8 cellular contexts compared by ENCODE assay signal in genomic region chr19:38634757-38635482, GRCh38.
DNase-seq lines count a peak whose midpoint lies in the region; ATAC-seq lines count a peak whose summit lies in the region.

No MANE protein-coding gene starts in this region.

- peaks cover 25 to 26% of the 10 kb centered on the region in 2 donors for H3K4me1 Mint-ChIP-seq in effector memory CD8-positive, alpha-beta T cell (ENCODE audit: low read depth in 2 of 2)
- peaks cover 28% of the 10 kb centered on the region for H3K4me1 Mint-ChIP-seq in stimulated activated effector memory CD8-positive, alpha-beta T cell treated with anti-CD3 and anti-CD28 coated beads, Interleukin-12 subunit alpha, Interleukin-12 subunit beta, amount 100 ng/mL, for 72 hours

- no peaks in the 10 kb centered on the region for H3K27me3 Mint-ChIP-seq in effector memory CD8-positive, alpha-beta T cell

- peak overlapping the region; percentile 71 to 75 for H3K4me3 Mint-ChIP-seq in effector memory CD8-positive, alpha-beta T cell
- peak overlapping the region; percentile 45 for H3K4me3 Mint-ChIP-seq in stimulated activated effector memory CD8-positive, alpha-beta T cell treated with anti-CD3 and anti-CD28 coated beads, Interleukin-12 subunit alpha, Interleukin-12 subunit beta, amount 100 ng/mL, for 72 hours

- peak; percentile 44 to 72 (median 58) for DNase-seq in activated CD4-positive, CD25-positive, alpha-beta regulatory T cell (lab: John Stamatoyannopoulos, UW)
- DNase-seq in NCI-H748 (lab: John Stamatoyannopoulos, UW; ENCODE audit: unreplicated experiment) = peak; percentile 55
- peak; percentile 40 to 51 for DNase-seq in activated CD8-positive, alpha-beta memory T cell treated with anti-CD3 and anti-CD28 coated beads for 4 hours (ENCODE audit: low read depth in 2 of 2)
- peak; percentile 74 for DNase-seq in effector memory CD8-positive, alpha-beta T cell
- DNase-seq in middle frontal gyrus (ENCODE audit: extremely low spot score, low spot score) = peak; percentile 49
- DNase-seq in stimulated activated effector memory CD8-positive, alpha-beta T cell treated with anti-CD3 and anti-CD28 coated beads, Interleukin-12 subunit alpha, Interleukin-12 subunit beta, amount 100 ng/mL, for 72 hours (ENCODE audit: low spot score in 2 of 2) = peak; percentile 78 to 90

- no peak for ATAC-seq in activated CD4-positive, CD25-positive, alpha-beta regulatory T cell treated with anti-CD3 and anti-CD28 coated beads, Interleukin-2, amount 50 U/mL, for 24 hours
- no peak for ATAC-seq in effector memory CD8-positive, alpha-beta T cell (replicated peaks)
- ATAC-seq in stimulated activated effector memory CD8-positive, alpha-beta T cell treated with anti-CD3 and anti-CD28 coated beads, Interleukin-12 subunit alpha, Interleukin-12 subunit beta, amount 100 ng/mL, for 72 hours = peak; percentile 22
- no peak for ATAC-seq in GM19351 (IDR thresholded peaks at IDR 0.05; ENCODE audit: unreplicated experiment)

- H3K36me3 Mint-ChIP-seq in effector memory CD8-positive, alpha-beta T cell (ENCODE audit: insufficient read depth) = peaks cover 40% of the 10 kb centered on the region
- H3K36me3 Mint-ChIP-seq in stimulated activated effector memory CD8-positive, alpha-beta T cell treated with anti-CD3 and anti-CD28 coated beads, Interleukin-12 subunit alpha, Interleukin-12 subunit beta, amount 100 ng/mL, for 72 hours = peaks cover 71% of the 10 kb centered on the region

- peak overlapping the region; percentile 93 to 96 for H3K27ac Mint-ChIP-seq in effector memory CD8-positive, alpha-beta T cell
- H3K27ac Mint-ChIP-seq in stimulated activated effector memory CD8-positive, alpha-beta T cell treated with anti-CD3 and anti-CD28 coated beads, Interleukin-12 subunit alpha, Interleukin-12 subunit beta, amount 100 ng/mL, for 72 hours = peak overlapping the region; percentile 93

- H3K9me3 Mint-ChIP-seq in effector memory CD8-positive, alpha-beta T cell = no peaks in the 10 kb centered on the region
- H3K9me3 Mint-ChIP-seq in stimulated activated effector memory CD8-positive, alpha-beta T cell treated with anti-CD3 and anti-CD28 coated beads, Interleukin-12 subunit alpha, Interleukin-12 subunit beta, amount 100 ng/mL, for 72 hours = no peaks in the 10 kb centered on the region
